In the genomic region with DNA sequence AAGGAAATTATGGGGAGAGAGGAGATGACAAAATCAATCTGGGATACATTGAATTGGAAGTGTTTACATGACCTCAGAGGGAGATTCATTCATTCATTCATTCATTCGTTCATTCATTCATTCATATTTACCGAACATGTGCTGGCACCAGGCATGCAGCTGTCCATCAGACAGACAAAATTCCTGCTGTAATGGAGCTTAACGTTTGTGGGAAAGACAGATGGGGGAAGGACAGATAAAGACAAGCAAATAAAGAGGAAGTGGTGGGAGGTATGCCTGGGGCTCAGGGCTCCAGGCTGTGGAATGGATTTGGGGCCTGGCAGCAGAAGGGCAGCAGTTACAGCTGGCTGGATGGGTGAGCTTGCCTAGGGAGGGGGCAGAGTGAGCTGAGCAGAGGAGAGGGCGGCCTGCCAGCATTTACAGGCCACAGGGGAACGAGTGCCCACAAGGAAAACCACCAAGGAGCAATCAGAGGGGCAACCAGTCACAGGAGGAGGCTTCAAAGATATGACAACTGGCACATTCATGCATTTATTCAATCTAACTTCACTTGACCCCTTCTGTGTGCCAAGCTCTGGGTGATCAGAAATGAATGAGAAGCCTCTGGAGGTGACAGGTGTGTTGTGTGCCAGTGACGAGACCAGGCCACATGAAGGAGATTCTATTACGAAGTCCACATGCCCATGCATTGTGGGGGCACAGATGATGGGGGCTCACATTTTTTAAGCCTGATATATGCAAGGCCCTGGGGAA, we compare ENCODE assay signal across 1 cellular context.
TF ChIP-seq lines count a peak whose summit lies in the region.

No MANE protein-coding gene starts in this region.

TF ChIP-seq in GM12878, 131 proteins besides CTCF, POLR2A, EP300 and RAD21 (continued from another document):
- TF ChIP-seq, protein P1, sequence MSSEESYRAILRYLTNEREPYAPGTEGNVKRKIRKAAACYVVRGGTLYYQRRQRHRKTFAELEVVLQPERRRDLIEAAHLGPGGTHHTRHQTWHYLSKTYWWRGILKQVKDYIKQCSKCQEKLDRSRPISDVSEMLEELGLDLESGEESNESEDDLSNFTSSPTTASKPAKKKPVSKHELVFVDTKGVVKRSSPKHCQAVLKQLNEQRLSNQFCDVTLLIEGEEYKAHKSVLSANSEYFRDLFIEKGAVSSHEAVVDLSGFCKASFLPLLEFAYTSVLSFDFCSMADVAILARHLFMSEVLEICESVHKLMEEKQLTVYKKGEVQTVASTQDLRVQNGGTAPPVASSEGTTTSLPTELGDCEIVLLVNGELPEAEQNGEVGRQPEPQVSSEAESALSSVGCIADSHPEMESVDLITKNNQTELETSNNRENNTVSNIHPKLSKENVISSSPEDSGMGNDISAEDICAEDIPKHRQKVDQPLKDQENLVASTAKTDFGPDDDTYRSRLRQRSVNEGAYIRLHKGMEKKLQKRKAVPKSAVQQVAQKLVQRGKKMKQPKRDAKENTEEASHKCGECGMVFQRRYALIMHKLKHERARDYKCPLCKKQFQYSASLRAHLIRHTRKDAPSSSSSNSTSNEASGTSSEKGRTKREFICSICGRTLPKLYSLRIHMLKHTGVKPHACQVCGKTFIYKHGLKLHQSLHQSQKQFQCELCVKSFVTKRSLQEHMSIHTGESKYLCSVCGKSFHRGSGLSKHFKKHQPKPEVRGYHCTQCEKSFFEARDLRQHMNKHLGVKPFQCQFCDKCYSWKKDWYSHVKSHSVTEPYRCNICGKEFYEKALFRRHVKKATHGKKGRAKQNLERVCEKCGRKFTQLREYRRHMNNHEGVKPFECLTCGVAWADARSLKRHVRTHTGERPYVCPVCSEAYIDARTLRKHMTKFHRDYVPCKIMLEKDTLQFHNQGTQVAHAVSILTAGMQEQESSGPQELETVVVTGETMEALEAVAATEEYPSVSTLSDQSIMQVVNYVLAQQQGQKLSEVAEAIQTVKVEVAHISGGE (CRISPR knock-in tag; IDR thresholded peaks at IDR 0.05): no peak
- TF ChIP-seq NR2F1 (conservative IDR thresholded peaks at IDR 0.05) (no peak), JUNB (IDR thresholded peaks at IDR 0.05) (no peak), MXI1 (IDR thresholded peaks at IDR 0.05; ENCODE audit: low read depth, low read length) (no peak), EED (IDR thresholded peaks at IDR 0.05; ENCODE audit: low read depth) (0 out of 2 replicates have a peak, but pooled peaks have one; percentile 33), SREBF2 (IDR thresholded peaks at IDR 0.05; ENCODE audit: low read length) (no peak), TARDBP (IDR thresholded peaks at IDR 0.05; ENCODE audit: borderline replicate concordance) (no peak), SPI1 (IDR thresholded peaks at IDR 0.05; ENCODE audit: borderline replicate concordance, insufficient read depth, low read depth, low read length) (peak; percentile 85; the same call in 1 of the 2 replicates)
- TF ChIP-seq, protein P2, sequence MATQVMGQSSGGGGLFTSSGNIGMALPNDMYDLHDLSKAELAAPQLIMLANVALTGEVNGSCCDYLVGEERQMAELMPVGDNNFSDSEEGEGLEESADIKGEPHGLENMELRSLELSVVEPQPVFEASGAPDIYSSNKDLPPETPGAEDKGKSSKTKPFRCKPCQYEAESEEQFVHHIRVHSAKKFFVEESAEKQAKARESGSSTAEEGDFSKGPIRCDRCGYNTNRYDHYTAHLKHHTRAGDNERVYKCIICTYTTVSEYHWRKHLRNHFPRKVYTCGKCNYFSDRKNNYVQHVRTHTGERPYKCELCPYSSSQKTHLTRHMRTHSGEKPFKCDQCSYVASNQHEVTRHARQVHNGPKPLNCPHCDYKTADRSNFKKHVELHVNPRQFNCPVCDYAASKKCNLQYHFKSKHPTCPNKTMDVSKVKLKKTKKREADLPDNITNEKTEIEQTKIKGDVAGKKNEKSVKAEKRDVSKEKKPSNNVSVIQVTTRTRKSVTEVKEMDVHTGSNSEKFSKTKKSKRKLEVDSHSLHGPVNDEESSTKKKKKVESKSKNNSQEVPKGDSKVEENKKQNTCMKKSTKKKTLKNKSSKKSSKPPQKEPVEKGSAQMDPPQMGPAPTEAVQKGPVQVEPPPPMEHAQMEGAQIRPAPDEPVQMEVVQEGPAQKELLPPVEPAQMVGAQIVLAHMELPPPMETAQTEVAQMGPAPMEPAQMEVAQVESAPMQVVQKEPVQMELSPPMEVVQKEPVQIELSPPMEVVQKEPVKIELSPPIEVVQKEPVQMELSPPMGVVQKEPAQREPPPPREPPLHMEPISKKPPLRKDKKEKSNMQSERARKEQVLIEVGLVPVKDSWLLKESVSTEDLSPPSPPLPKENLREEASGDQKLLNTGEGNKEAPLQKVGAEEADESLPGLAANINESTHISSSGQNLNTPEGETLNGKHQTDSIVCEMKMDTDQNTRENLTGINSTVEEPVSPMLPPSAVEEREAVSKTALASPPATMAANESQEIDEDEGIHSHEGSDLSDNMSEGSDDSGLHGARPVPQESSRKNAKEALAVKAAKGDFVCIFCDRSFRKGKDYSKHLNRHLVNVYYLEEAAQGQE (IDR thresholded peaks at IDR 0.05; ENCODE audit: low read depth, low read length): no peak
- TF ChIP-seq, protein P3, sequence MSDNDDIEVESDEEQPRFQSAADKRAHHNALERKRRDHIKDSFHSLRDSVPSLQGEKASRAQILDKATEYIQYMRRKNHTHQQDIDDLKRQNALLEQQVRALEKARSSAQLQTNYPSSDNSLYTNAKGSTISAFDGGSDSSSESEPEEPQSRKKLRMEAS (IDR thresholded peaks at IDR 0.05; ENCODE audit: low read depth, low read length): no peak
- TF ChIP-seq, protein P4, sequence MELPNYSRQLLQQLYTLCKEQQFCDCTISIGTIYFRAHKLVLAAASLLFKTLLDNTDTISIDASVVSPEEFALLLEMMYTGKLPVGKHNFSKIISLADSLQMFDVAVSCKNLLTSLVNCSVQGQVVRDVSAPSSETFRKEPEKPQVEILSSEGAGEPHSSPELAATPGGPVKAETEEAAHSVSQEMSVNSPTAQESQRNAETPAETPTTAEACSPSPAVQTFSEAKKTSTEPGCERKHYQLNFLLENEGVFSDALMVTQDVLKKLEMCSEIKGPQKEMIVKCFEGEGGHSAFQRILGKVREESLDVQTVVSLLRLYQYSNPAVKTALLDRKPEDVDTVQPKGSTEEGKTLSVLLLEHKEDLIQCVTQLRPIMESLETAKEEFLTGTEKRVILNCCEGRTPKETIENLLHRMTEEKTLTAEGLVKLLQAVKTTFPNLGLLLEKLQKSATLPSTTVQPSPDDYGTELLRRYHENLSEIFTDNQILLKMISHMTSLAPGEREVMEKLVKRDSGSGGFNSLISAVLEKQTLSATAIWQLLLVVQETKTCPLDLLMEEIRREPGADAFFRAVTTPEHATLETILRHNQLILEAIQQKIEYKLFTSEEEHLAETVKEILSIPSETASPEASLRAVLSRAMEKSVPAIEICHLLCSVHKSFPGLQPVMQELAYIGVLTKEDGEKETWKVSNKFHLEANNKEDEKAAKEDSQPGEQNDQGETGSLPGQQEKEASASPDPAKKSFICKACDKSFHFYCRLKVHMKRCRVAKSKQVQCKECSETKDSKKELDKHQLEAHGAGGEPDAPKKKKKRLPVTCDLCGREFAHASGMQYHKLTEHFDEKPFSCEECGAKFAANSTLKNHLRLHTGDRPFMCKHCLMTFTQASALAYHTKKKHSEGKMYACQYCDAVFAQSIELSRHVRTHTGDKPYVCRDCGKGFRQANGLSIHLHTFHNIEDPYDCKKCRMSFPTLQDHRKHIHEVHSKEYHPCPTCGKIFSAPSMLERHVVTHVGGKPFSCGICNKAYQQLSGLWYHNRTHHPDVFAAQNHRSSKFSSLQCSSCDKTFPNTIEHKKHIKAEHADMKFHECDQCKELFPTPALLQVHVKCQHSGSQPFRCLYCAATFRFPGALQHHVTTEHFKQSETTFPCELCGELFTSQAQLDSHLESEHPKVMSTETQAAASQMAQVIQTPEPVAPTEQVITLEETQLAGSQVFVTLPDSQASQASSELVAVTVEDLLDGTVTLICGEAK (IDR thresholded peaks at IDR 0.05; ENCODE audit: borderline replicate concordance): no peak
